Comparison of ENCODE assay signal across 27 cellular contexts in genomic region chr5:82397741-82398320, GRCh38.
DNase-seq lines count a peak whose midpoint lies in the region; ATAC-seq, FAIRE-seq and TF ChIP-seq lines count a peak whose summit lies in the region.
"Had no signal": no experiment of that assay in that cellular context is flagged by ENCODE, and none has a peak within 500 bp of the region (broad histone marks: within the 10 kb centered on the region; RNA-seq: fewer than 3 reads in every experiment).

No MANE protein-coding gene starts in this region.

- H3K27ac ChIP-seq in K562 (ENCODE audit: extremely low read depth, low read depth, low read length), result no peak overlapping the region
- H3K27ac ChIP-seq: body of pancreas, suprapubic skin had no signal

- no peak for TF ChIP-seq CTCF in K562 (IDR thresholded peaks at IDR 0.05 in 2 of 3, conservative IDR thresholded peaks at IDR 0.05 in 1 of 3; ENCODE audit: insufficient read depth in 2 of 3, low read depth in 1 of 3, low read length in 3 of 3)
- TF ChIP-seq CTCF in BE2C (IDR thresholded peaks at IDR 0.05; ENCODE audit: low read depth, low read length), result no peak

- 52% methylated on average over 3 of the region's 3 CpGs for WGBS in K562 (ENCODE audit: insufficient coverage, low coverage, missing lambda C conversion rate)

- no peak for TF ChIP-seq EP300 in K562 (IDR thresholded peaks at IDR 0.05; ENCODE audit: low read length)

- POLR2A ChIA-PET in K562 (lab: Yijun Ruan, JAX), result no interaction called here
- POLR2A ChIA-PET in activated CD8-positive, alpha-beta T cell treated with anti-CD3 and anti-CD28 coated beads, Interleukin-2, amount 10 ng/mL, durations not matched to agents 7 days and 5 days (lab: Charles Lee), result no interaction called here

- H3K9me3 ChIP-seq in K562 (replicated peaks; ENCODE audit: control insufficient read depth, insufficient read depth, low read depth, low read length) (no peaks in the 10 kb centered on the region), skeletal muscle satellite cell (replicated peaks; ENCODE audit: low read length) (no peaks in the 10 kb centered on the region), BE2C (no peaks in the 10 kb centered on the region)
- H3K9me3 ChIP-seq: body of pancreas, suprapubic skin had no signal

- H3K4me3 Mint-ChIP-seq in activated CD8-positive, alpha-beta T cell treated with anti-CD3 and anti-CD28 coated beads, Interleukin-2, amount 10 ng/mL, durations not matched to agents 7 days and 5 days, result no peak overlapping the region
- H3K4me3 Mint-ChIP-seq: activated naive CD8-positive, alpha-beta T cell treated with anti-CD3 and anti-CD28 coated beads, Interleukin-2, amount 50 U/mL, for 24 hours; activated T-cell treated with anti-CD3 and anti-CD28 coated beads, Interleukin-2, amount 50 U/mL, for 72 hours; CD14-positive monocyte; naive thymus-derived CD4-positive, alpha-beta T cell; T-helper 17 cell had no signal

- DNase-seq in M059J (ENCODE audit: low read depth) (peak; percentile 56), K562 (ENCODE audit: extremely low read depth in 1 of 4, low spot score in 3 of 4) (no peak), iris pigment epithelial cell (ENCODE audit: low read depth) (peak; percentile 48), T-helper 1 cell (no peak), BE2C (no peak)
- no peak for DNase-seq in activated CD8-positive, alpha-beta T cell treated with anti-CD3 and anti-CD28 coated beads, Interleukin-2, amount 10 ng/mL, durations not matched to agents 7 days and 5 days
- DNase-seq: activated CD4-positive, alpha-beta T cell treated with anti-CD3 and anti-CD28 coated beads, Interleukin-2, amount 50 U/mL, for 4 hours; activated naive CD4-positive, alpha-beta T cell; activated naive CD8-positive, alpha-beta T cell treated with anti-CD3 and anti-CD28 coated beads, Interleukin-2, amount 50 U/mL, for 24 hours; activated T-cell treated with anti-CD3 and anti-CD28 coated beads, Interleukin-2, amount 50 U/mL, for 72 hours; body of pancreas; effector CD4-positive, alpha-beta T cell; left ventricle myocardium superior; naive thymus-derived CD4-positive, alpha-beta T cell; NCI-H1092 treated with DMSO at 0.1 percent for 48 hours; NCI-H187; NCI-H2171; NCI-H510A; occipital lobe; small intestine; stimulated activated naive CD4-positive, alpha-beta T cell treated with Interleukin-2 at 50 U/mL for 16 hours; T-helper 17 cell had no signal

- no peak for FAIRE-seq in K562 (lab: Jason Lieb, UNC)
- FAIRE-seq: colon, small intestine had no signal

- no peak for TF ChIP-seq RAD21 in K562 (CRISPR knock-in tag; conservative IDR thresholded peaks at IDR 0.05 in 1 of 2, IDR thresholded peaks at IDR 0.05 in 1 of 2)

- H3K9ac ChIP-seq in K562 (ENCODE audit: insufficient read depth in 1 of 2, low read depth in 2 of 2, low read length in 2 of 2), result no peak overlapping the region
- H3K9ac ChIP-seq in skeletal muscle satellite cell (ENCODE audit: low read depth, low read length), result peak overlapping the region; percentile 65

- in situ Hi-C loops in K562 (cut with MboI), result no loop called here

- no peaks in the 10 kb centered on the region for H3K36me3 Mint-ChIP-seq in activated CD8-positive, alpha-beta T cell treated with anti-CD3 and anti-CD28 coated beads, Interleukin-2, amount 10 ng/mL, durations not matched to agents 7 days and 5 days (ENCODE audit: low read depth)
- H3K36me3 Mint-ChIP-seq: CD14-positive monocyte had no signal

- H3K4me3 ChIP-seq in K562 (no peak overlapping the region), skeletal muscle satellite cell (ENCODE audit: low read length) (no peak overlapping the region), BE2C (ENCODE audit: low read depth, low read length) (no peak overlapping the region)
- H3K4me3 ChIP-seq: body of pancreas, suprapubic skin had no signal

- no peaks in the 10 kb centered on the region for H4K20me1 ChIP-seq in K562 (replicated peaks; ENCODE audit: control insufficient read depth, insufficient read depth, low read length)

- no peak for TF ChIP-seq POLR2A in K562 (conservative IDR thresholded peaks at IDR 0.05)

- no peaks in the 10 kb centered on the region for H3K27me3 Mint-ChIP-seq in activated CD8-positive, alpha-beta T cell treated with anti-CD3 and anti-CD28 coated beads, Interleukin-2, amount 10 ng/mL, durations not matched to agents 7 days and 5 days (ENCODE audit: low read depth)
- H3K27me3 Mint-ChIP-seq: activated naive CD8-positive, alpha-beta T cell treated with anti-CD3 and anti-CD28 coated beads, Interleukin-2, amount 50 U/mL, for 24 hours; T-helper 17 cell had no signal

- H2AFZ ChIP-seq in K562 (ENCODE audit: low read depth, low read length), result no peak overlapping the region

- H3K27me3 ChIP-seq in K562 (ENCODE audit: control insufficient read depth in 2 of 2, insufficient read depth in 2 of 2, low read length in 2 of 2), result no peaks in the 10 kb centered on the region
- H3K27me3 ChIP-seq in skeletal muscle satellite cell (ENCODE audit: control insufficient read depth, insufficient read depth, low read length), result no peaks in the 10 kb centered on the region
- H3K27me3 ChIP-seq in BE2C, result no peaks in the 10 kb centered on the region
- H3K27me3 ChIP-seq: body of pancreas, suprapubic skin had no signal

- no peaks in the 10 kb centered on the region for H3K79me2 ChIP-seq in K562 (ENCODE audit: control insufficient read depth, insufficient read depth, low read length)

- ATAC-seq in K562, result no peak
- ATAC-seq in activated CD8-positive, alpha-beta T cell treated with anti-CD3 and anti-CD28 coated beads, Interleukin-2, amount 10 ng/mL, durations not matched to agents 7 days and 5 days, result no peak
- no peak for ATAC-seq in HG02623 (IDR thresholded peaks at IDR 0.05; ENCODE audit: unreplicated experiment)
- ATAC-seq: activated naive CD8-positive, alpha-beta T cell treated with anti-CD3 and anti-CD28 coated beads, Interleukin-2, amount 50 U/mL, for 24 hours; activated T-cell treated with anti-CD3 and anti-CD28 coated beads, Interleukin-2, amount 50 U/mL, for 72 hours; naive thymus-derived CD4-positive, alpha-beta T cell; T-helper 17 cell had no signal

- CTCF ChIA-PET in K562 (lab: Yijun Ruan, JAX; ENCODE audit: low intra/inter-chr PET ratio), result no interaction called here
- CTCF ChIA-PET in activated CD8-positive, alpha-beta T cell treated with anti-CD3 and anti-CD28 coated beads, Interleukin-2, amount 10 ng/mL, durations not matched to agents 7 days and 5 days (lab: Charles Lee), result no interaction called here

- H3K36me3 ChIP-seq in K562 (ENCODE audit: control insufficient read depth, insufficient read depth, low read length) (no peaks in the 10 kb centered on the region; the same call in 2 of the 3 replicates), skeletal muscle satellite cell (ENCODE audit: insufficient read depth, low read length) (no peaks in the 10 kb centered on the region), BE2C (no peaks in the 10 kb centered on the region)
- H3K36me3 ChIP-seq: suprapubic skin had no signal

- BruUV-seq in K562 (replicated peaks; lab: Mats Ljungman, UMichigan), result no TSS peak

- H3K4me2 ChIP-seq in K562 (ENCODE audit: insufficient read depth, low read length) (no peak overlapping the region), skeletal muscle satellite cell (ENCODE audit: low read length) (no peak overlapping the region)

- no peaks in the 10 kb centered on the region for H3K9me1 ChIP-seq in K562 (ENCODE audit: control insufficient read depth, insufficient read depth, low read length)

- intact Hi-C loops in K562 (cut with micrococcal nuclease), result no loop called here

- H3K4me1 Mint-ChIP-seq in activated CD8-positive, alpha-beta T cell treated with anti-CD3 and anti-CD28 coated beads, Interleukin-2, amount 10 ng/mL, durations not matched to agents 7 days and 5 days (ENCODE audit: low read depth), result no peaks in the 10 kb centered on the region
- H3K4me1 Mint-ChIP-seq: activated naive CD8-positive, alpha-beta T cell treated with anti-CD3 and anti-CD28 coated beads, Interleukin-2, amount 50 U/mL, for 24 hours; CD14-positive monocyte; naive thymus-derived CD4-positive, alpha-beta T cell had no signal

- H3K9me3 Mint-ChIP-seq in activated CD8-positive, alpha-beta T cell treated with anti-CD3 and anti-CD28 coated beads, Interleukin-2, amount 10 ng/mL, durations not matched to agents 7 days and 5 days (ENCODE audit: insufficient read depth), result no peaks in the 10 kb centered on the region
- H3K9me3 Mint-ChIP-seq: activated naive CD8-positive, alpha-beta T cell treated with anti-CD3 and anti-CD28 coated beads, Interleukin-2, amount 50 U/mL, for 24 hours; activated T-cell treated with anti-CD3 and anti-CD28 coated beads, Interleukin-2, amount 50 U/mL, for 72 hours had no signal

- H3K27ac Mint-ChIP-seq in activated CD8-positive, alpha-beta T cell treated with anti-CD3 and anti-CD28 coated beads, Interleukin-2, amount 10 ng/mL, durations not matched to agents 7 days and 5 days, result no peak overlapping the region
- H3K27ac Mint-ChIP-seq: activated naive CD8-positive, alpha-beta T cell treated with anti-CD3 and anti-CD28 coated beads, Interleukin-2, amount 50 U/mL, for 24 hours; activated T-cell treated with anti-CD3 and anti-CD28 coated beads, Interleukin-2, amount 50 U/mL, for 72 hours; CD14-positive monocyte; naive thymus-derived CD4-positive, alpha-beta T cell had no signal

- H3K4me1 ChIP-seq in K562 (replicated peaks in 1 of 2; ENCODE audit: control insufficient read depth in 2 of 2, insufficient read depth in 2 of 2, low read length in 2 of 2), result peaks cover 2 to 14% of the 10 kb centered on the region in 2 experiments; a peak in 2 of 5 replicates
- peaks cover 23% of the 10 kb centered on the region for H3K4me1 ChIP-seq in skeletal muscle satellite cell (ENCODE audit: control insufficient read depth, insufficient read depth, low read length)
- peaks cover 7% of the 10 kb centered on the region for H3K4me1 ChIP-seq in BE2C
- H3K4me1 ChIP-seq: body of pancreas, suprapubic skin had no signal

TF ChIP-seq in K562, 482 proteins besides CTCF, POLR2A, EP300 and RAD21 (continues in another document):
- no peak for TF ChIP-seq SMAD4 (CRISPR knock-in tag; conservative IDR thresholded peaks at IDR 0.05)
- 0 out of 2 replicates have a peak, but pooled peaks have one; percentile 27 for TF ChIP-seq HMBOX1 (IDR thresholded peaks at IDR 0.05)

Comparison
In these comparisons a context has a peak if more than half of its experiments do, and no peak if none do; other contexts are left out.
1. DNase-seq: peak in M059J (single experiment) and iris pigment epithelial cell (single experiment); none in K562 (0 of 4), T-helper 1 cell (0 of 5), activated CD8-positive, alpha-beta T cell treated with anti-CD3 and anti-CD28 coated beads, Interleukin-2, amount 10 ng/mL, durations not matched to agents 7 days and 5 days (single experiment) and BE2C (single experiment).